ENCODE assay signal across 22 cellular contexts in the genomic region with DNA sequence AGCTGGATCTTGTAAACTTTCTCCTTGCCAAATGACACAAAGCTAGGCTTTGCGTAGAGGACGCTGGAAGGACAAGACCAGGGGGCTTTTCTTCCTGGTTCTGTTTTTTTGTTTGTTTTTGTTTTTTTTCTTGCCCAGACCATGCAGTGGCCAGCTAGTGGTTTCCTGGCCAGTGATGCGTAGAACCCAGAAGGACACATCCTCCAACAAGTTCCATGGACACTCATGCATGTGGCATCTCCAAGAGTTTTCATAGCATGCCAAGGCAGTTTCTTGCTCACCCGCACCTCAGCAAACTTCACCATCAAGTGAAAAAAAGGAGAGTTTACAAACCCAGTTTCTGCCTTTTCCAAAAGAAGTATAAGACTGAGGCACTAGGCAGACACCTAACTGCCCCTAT. TPM values are rescaled to one million over a fixed set of nuclear protein-coding genes. Genes with fewer than 3 reads are reported as not detected.
"Had no signal": no experiment of that assay in that cellular context is flagged by ENCODE, and none has a peak within 500 bp of the region (broad histone marks: within the 10 kb centered on the region; RNA-seq: fewer than 3 reads in every experiment).

No MANE protein-coding gene starts in this region.

- H3K36me3 Mint-ChIP-seq: immature natural killer cell; naive thymus-derived CD4-positive, alpha-beta T cell had no signal

- H3K27ac Mint-ChIP-seq: dendritic cell treated with granulocyte-macrophage colony-stimulating factor and Interleukin-4, amounts not matched to agents 40 ng/mL and 50 ng/mL, for 4 days; effector memory CD8-positive, alpha-beta T cell; immature natural killer cell; naive thymus-derived CD4-positive, alpha-beta T cell had no signal

- DNase-seq: effector memory CD8-positive, alpha-beta T cell; gastrocnemius medialis; glutamatergic neuron; immature natural killer cell; naive thymus-derived CD4-positive, alpha-beta T cell; psoas muscle; sigmoid colon; small intestine; stimulated activated CD4-positive, alpha-beta T cell treated with anti-CD3 and anti-CD28 coated beads, Interleukin-12 subunit alpha, Interleukin-12 subunit beta, amount 100 ng/mL, for 4 hours; stimulated activated naive CD4-positive, alpha-beta T cell; stomach; substantia nigra; transverse colon had no signal

- H3K4me1 Mint-ChIP-seq: immature natural killer cell had no signal

- H3K9me3 Mint-ChIP-seq: dendritic cell treated with granulocyte-macrophage colony-stimulating factor and Interleukin-4, amounts not matched to agents 40 ng/mL and 50 ng/mL, for 4 days; effector memory CD8-positive, alpha-beta T cell had no signal

- H3K4me3 Mint-ChIP-seq: dendritic cell treated with granulocyte-macrophage colony-stimulating factor and Interleukin-4, amounts not matched to agents 40 ng/mL and 50 ng/mL, for 4 days; effector memory CD8-positive, alpha-beta T cell; immature natural killer cell; naive thymus-derived CD4-positive, alpha-beta T cell had no signal

- ATAC-seq: effector memory CD8-positive, alpha-beta T cell; gastrocnemius medialis; naive thymus-derived CD4-positive, alpha-beta T cell; psoas muscle had no signal

RNA-seq across cellular contexts. Expression of a gene that starts 46.1 kb away (rescaled TPM):
- total RNA-seq: esophagus muscularis mucosa; fibroblast of villous mesenchyme; gastrocnemius medialis; liver; lung microvascular endothelial cell; mesenteric fat pad; naive thymus-derived CD4-positive, alpha-beta T cell; osteoblast; psoas muscle; sigmoid colon; thoracic aorta; ureter had no signal
